Comparison of ENCODE assay signal across 27 cellular contexts in the genomic region with DNA sequence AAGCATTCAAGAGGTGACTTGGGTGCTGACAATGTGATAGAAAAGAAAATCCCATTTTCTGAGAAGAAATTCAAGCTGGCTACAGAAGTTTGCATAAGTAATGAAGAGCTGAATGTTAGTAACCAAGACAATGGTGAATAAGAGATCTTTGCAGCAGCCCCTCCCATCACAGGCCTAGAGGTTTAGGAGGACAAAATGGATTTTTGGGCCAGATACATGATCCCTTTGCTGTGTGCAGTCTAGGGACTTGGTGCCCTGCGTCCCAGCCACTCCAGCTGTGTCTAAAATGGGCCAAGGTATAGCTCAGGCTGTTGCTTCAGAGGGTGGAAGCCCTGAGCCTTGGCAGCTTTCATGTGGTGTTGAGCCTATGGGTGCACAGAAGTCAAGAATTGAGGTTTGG.
"Had no signal": no experiment of that assay in that cellular context is flagged by ENCODE, and none has a peak within 500 bp of the region (broad histone marks: within the 10 kb centered on the region; RNA-seq: fewer than 3 reads in every experiment).

No MANE protein-coding gene starts in this region.

- H3K9me3 ChIP-seq: suprapubic skin, testis, thoracic aorta, thyroid gland, transverse colon, upper lobe of right lung, uterus, vagina had no signal

- FAIRE-seq: urothelium cell line had no signal

- H3K27ac ChIP-seq: stomach, suprapubic skin, testis, thoracic aorta, thyroid gland, tibial artery, tibial nerve, transverse colon, upper lobe of left lung, upper lobe of right lung, uterus, vagina had no signal

- ATAC-seq: stimulated activated effector memory CD8-positive, alpha-beta T cell treated with anti-CD3 and anti-CD28 coated beads, Interleukin-12 subunit alpha, Interleukin-12 subunit beta, amount 100 ng/mL, for 72 hours; stimulated activated memory B cell treated with anti-CD40 and anti-IgM and Interleukin-4, amounts not matched to agents 10 μg/mL and 1 μg/mL and 100 μg/mL, for 72 hours; stimulated activated naive B cell treated with anti-CD40 and anti-IgM and Interleukin-4, amounts not matched to agents 10 μg/mL and 1 μg/mL and 100 μg/mL, for 72 hours; stimulated activated naive CD8-positive, alpha-beta T cell treated with anti-CD3 and anti-CD28 coated beads, Interleukin-15, amount 100 ng/mL, for 72 hours; stimulated activated naive CD8-positive, alpha-beta T cell treated with anti-CD3 and anti-CD28 coated beads, Interleukin-15, Interleukin-2, amounts not matched to agents 100 U/mL and 50 U/mL, for 24 hours; upper lobe of right lung had no signal

- H3K4me1 ChIP-seq: stomach, suprapubic skin, testis, thyroid gland, tibial artery, tibial nerve, transverse colon, upper lobe of left lung, upper lobe of right lung, uterus, vagina had no signal

- H3K36me3 ChIP-seq: stomach, suprapubic skin, thoracic aorta, thyroid gland, tibial artery, tibial nerve, transverse colon, upper lobe of left lung, upper lobe of right lung, uterus, vagina had no signal

- H3K4me3 ChIP-seq: stomach, suprapubic skin, testis, thoracic aorta, thyroid gland, tibial artery, tibial nerve, transverse colon, upper lobe of left lung, upper lobe of right lung, uterus, vagina had no signal

- DNase-seq: stimulated activated CD4-positive, alpha-beta T cell treated with anti-CD3 and anti-CD28 coated beads, Interleukin-2, amount 100 ng/mL, for 48 hours; stimulated activated CD4-positive, alpha-beta T cell treated with anti-CD3 and anti-CD28 coated beads, Interleukin-4, amount 100 ng/mL, for 1 hour; stimulated activated CD4-positive, alpha-beta T cell treated with anti-CD3 and anti-CD28 coated beads, Interleukin-4, amount 100 ng/mL, for 24 hours; stimulated activated CD4-positive, alpha-beta T cell treated with anti-CD3 and anti-CD28 coated beads, Interleukin-4, amount 100 ng/mL, for 4 hours; stimulated activated CD8-positive, alpha-beta memory T cell treated with anti-CD3 and anti-CD28 coated beads, Interleukin-4, amount 100 ng/mL, for 48 hours; stimulated activated naive B cell treated with anti-CD40 and anti-IgM and Interleukin-4, amounts not matched to agents 10 μg/mL and 1 μg/mL and 100 μg/mL, for 72 hours; stimulated activated naive CD4-positive, alpha-beta T cell; stimulated activated naive CD4-positive, alpha-beta T cell treated with Interleukin-2 at 50 U/mL for 16 hours; stimulated activated naive CD8-positive, alpha-beta T cell treated with anti-CD3 and anti-CD28 coated beads, Interleukin-15, amount 100 ng/mL, for 72 hours; stimulated activated naive CD8-positive, alpha-beta T cell treated with anti-CD3 and anti-CD28 coated beads, Interleukin-15, Interleukin-2, amounts not matched to agents 100 U/mL and 50 U/mL, for 24 hours; stomach; substantia nigra; testis; thyroid gland; tibial artery; transverse colon; trophoblast cell; upper lobe of left lung; upper lobe of right lung; uterus had no signal
